40 cellular contexts compared by ENCODE assay signal in genomic region chrX:55598333-55598732, GRCh38. TPM values are rescaled to one million over a fixed set of nuclear protein-coding genes. Genes with fewer than 3 reads are reported as not detected.
"Had no signal": no experiment of that assay in that cellular context is flagged by ENCODE, and none has a peak within 500 bp of the region (broad histone marks: within the 10 kb centered on the region; RNA-seq: fewer than 3 reads in every experiment).

No MANE protein-coding gene starts in this region.

- H3K4me3 ChIP-seq: adrenal gland, ascending aorta, body of pancreas, breast epithelium, cardiac muscle cell had no signal

- H3K36me3 ChIP-seq: adrenal gland, ascending aorta, brain microvascular endothelial cell, breast epithelium, cardiac muscle cell had no signal

- DNase-seq: activated effector memory CD4-positive, alpha-beta T cell treated with anti-CD3 and anti-CD28 coated beads, Interleukin-2, amount 50 U/mL, for 16 hours; activated effector memory CD4-positive, alpha-beta T cell treated with Interleukin-2 at 50 U/mL for 16 hours; activated gamma-delta T cell; activated gamma-delta T cell treated with Interleukin-2 at 50 U/mL for 16 hours; activated naive CD4-positive, alpha-beta T cell; activated naive CD4-positive, alpha-beta T cell treated with anti-CD3 and anti-CD28 coated beads for 36 hours; activated naive CD4-positive, alpha-beta T cell treated with anti-CD3 and anti-CD28 coated beads, Interleukin-2, amount 10 ng/mL, durations not matched to agents 7 days and 5 days; activated naive CD4-positive, alpha-beta T cell treated with anti-CD3 and anti-CD28 coated beads, Interleukin-2, amount 50 U/mL, for 16 hours; activated naive CD4-positive, alpha-beta T cell treated with Interleukin-2 at 50 U/mL for 16 hours; activated naive CD8-positive, alpha-beta T cell treated with anti-CD3 and anti-CD28 coated beads for 36 hours; activated naive CD8-positive, alpha-beta T cell treated with anti-CD3 and anti-CD28 coated beads, Interleukin-2, amount 10 ng/mL, durations not matched to agents 7 days and 5 days; activated naive CD8-positive, alpha-beta T cell treated with anti-CD3 and anti-CD28 coated beads, Interleukin-2, amount 50 U/mL, for 24 hours; activated T-cell treated with anti-CD3 and anti-CD28 coated beads, Interleukin-2, amount 50 U/mL, for 1 hour; activated T-cell treated with anti-CD3 and anti-CD28 coated beads, Interleukin-2, amount 50 U/mL, for 24 hours; activated T-cell treated with anti-CD3 and anti-CD28 coated beads, Interleukin-2, amount 50 U/mL, for 4 hours; activated T-cell treated with anti-CD3 and anti-CD28 coated beads, Interleukin-2, amount 50 U/mL, for 48 hours; activated T-cell treated with anti-CD3 and anti-CD28 coated beads, Interleukin-2, amount 50 U/mL, for 72 hours; adrenal gland; amniotic stem cell; amygdala; anterior cingulate cortex; aorta; body of pancreas; brain microvascular endothelial cell; caudate nucleus; central memory CD4-positive, alpha-beta T cell; cerebellar nuclear complex had no signal

- H3K4me1 ChIP-seq: adrenal gland, ascending aorta, body of pancreas, breast epithelium had no signal

- H3K9me3 ChIP-seq: adrenal gland, ascending aorta, body of pancreas had no signal

- H3K27ac ChIP-seq: adrenal gland, ascending aorta, body of pancreas, brain microvascular endothelial cell, breast epithelium, cardiac muscle cell had no signal

- FAIRE-seq: astrocyte, bronchial epithelial cell had no signal

- ATAC-seq: activated naive CD4-positive, alpha-beta T cell treated with anti-CD3 and anti-CD28 coated beads, Interleukin-2, amount 50 U/mL, for 72 hours; activated naive CD8-positive, alpha-beta T cell treated with anti-CD3 and anti-CD28 coated beads, Interleukin-2, amount 50 U/mL, for 24 hours; activated T-cell treated with anti-CD3 and anti-CD28 coated beads, Interleukin-2, amount 50 U/mL, for 4 hours; activated T-cell treated with anti-CD3 and anti-CD28 coated beads, Interleukin-2, amount 50 U/mL, for 72 hours; activated T-helper 17 cell treated with anti-CD3 and anti-CD28 coated beads, Interleukin-2, amount 50 U/mL, for 72 hours; body of pancreas had no signal

- H3K27me3 ChIP-seq: ascending aorta, body of pancreas, brain microvascular endothelial cell, cardiac muscle cell had no signal

RNA-seq across cellular contexts. Expression of gene FOXR2, which starts 24.9 kb away (rescaled TPM):
- total RNA-seq: activated naive CD4-positive, alpha-beta T cell treated with anti-CD3 and anti-CD28 coated beads for 36 hours; activated naive CD4-positive, alpha-beta T cell treated with anti-CD3 and anti-CD28 coated beads, Interleukin-2, amount 50 U/mL, for 72 hours; activated naive CD8-positive, alpha-beta T cell treated with anti-CD3 and anti-CD28 coated beads for 36 hours; activated naive CD8-positive, alpha-beta T cell treated with anti-CD3 and anti-CD28 coated beads, Interleukin-2, amount 10 ng/mL, durations not matched to agents 7 days and 5 days; activated T-cell treated with anti-CD3 and anti-CD28 coated beads, Interleukin-2, amount 50 U/mL, for 4 hours; activated T-cell treated with anti-CD3 and anti-CD28 coated beads, Interleukin-2, amount 50 U/mL, for 72 hours; activated T-helper 1 cell treated with anti-CD3 and anti-CD28 coated beads, Interleukin-12 subunit alpha, Interleukin-12 subunit beta, Interleukin-2, Interleukin-4 antibody, amounts not matched to agents 30 ng/mL and 10 ng/mL and 1 ng/mL, durations not matched to agents 14 hours and 24 hours and 36 hours; activated T-helper 17 cell treated with anti-CD3 and anti-CD28 coated beads, Interleukin-2, amount 50 U/mL, for 72 hours; activated T-helper 2 cell treated with anti-CD3 and anti-CD28 coated beads, Interferon-gamma antibody, Interleukin-2, Interleukin-4, amounts not matched to agents 10 μg/mL and 5 μg/mL and 100 μg/mL, durations not matched to agents 14 hours and 24 hours and 36 hours; adrenal gland; aorta; ascending aorta; astrocyte; body of pancreas; breast epithelium; bronchial epithelial cell; cardiac muscle cell; cardiac septum; cerebellum; chondrocyte had no signal
- polyA plus RNA-seq: adipose tissue, adrenal gland, aorta, cardiac muscle cell had no signal
